ENCODE assay signal across 10 cellular contexts in the genomic region with DNA sequence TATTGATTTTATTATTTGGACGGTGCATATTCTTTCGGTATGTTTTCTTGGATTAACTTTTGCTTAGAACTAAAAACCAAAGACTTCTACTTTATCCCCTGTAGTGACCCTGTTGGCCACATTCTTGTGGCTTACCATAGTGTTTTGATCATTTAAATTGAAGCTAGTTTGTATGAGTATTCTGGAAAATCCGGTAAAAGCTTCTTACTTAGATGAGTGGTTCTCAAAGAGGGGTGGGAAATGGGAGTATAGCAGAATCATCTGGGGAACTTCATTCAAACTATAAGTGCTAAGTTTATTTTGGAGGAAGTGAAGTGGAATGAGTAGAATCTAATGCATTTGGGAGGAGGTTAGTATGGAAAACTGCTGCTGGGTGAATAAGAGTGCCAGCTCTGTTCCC. TPM values are rescaled to one million over a fixed set of nuclear protein-coding genes. Genes with fewer than 3 reads are reported as not detected.
DNase-seq lines count a peak whose midpoint lies in the region; ATAC-seq and TF ChIP-seq lines count a peak whose summit lies in the region.
"Had no signal": no experiment of that assay in that cellular context is flagged by ENCODE, and none has a peak within 500 bp of the region (broad histone marks: within the 10 kb centered on the region; RNA-seq: fewer than 3 reads in every experiment).

No MANE protein-coding gene starts in this region.

- H3K4me3 Mint-ChIP-seq in MCF 10A (ENCODE audit: unreplicated experiment), result peak overlapping the region; percentile 95
- peak overlapping the region; percentile 11 for H3K4me3 Mint-ChIP-seq in natural killer cell

- POLR2A ChIA-PET in AG04450 (lab: Yijun Ruan, JAX) (interaction anchor here (1.0 kb wide), 1 partner anchor 90 kb away, joined by 4 read pairs; no protein-coding TSS in a partner anchor), MCF 10A (lab: Yijun Ruan, JAX) (interaction anchor here (0.6 to 9.6 kb wide), 17 partner anchors 13 to 188 kb away, joined by 3 to 148 read pairs (median 4); no protein-coding TSS in a partner anchor)

- H3K4me1 Mint-ChIP-seq in MCF 10A (ENCODE audit: insufficient read depth, unreplicated experiment), result peaks cover 38% of the 10 kb centered on the region
- H3K4me1 Mint-ChIP-seq in natural killer cell, result peaks cover 64% of the 10 kb centered on the region in 2 donors

- H3K27ac ChIP-seq in AG04450 (ENCODE audit: low read depth, low read length), result no peak overlapping the region

- H3K27ac Mint-ChIP-seq in MCF 10A (ENCODE audit: low read depth, unreplicated experiment) (peak overlapping the region; percentile 47), natural killer cell (peak overlapping the region; percentile 39 to 70)

- BruUV-seq in MCF 10A (replicated peaks; lab: Mats Ljungman, UMichigan), result no TSS peak

- ATAC-seq in natural killer cell, result no peak

- intact Hi-C loops in MCF 10A (cut with micrococcal nuclease) (loop anchor here (10.0 kb wide), 1 partner anchor 1051 kb away; no protein-coding TSS in a partner anchor), natural killer cell (cut with micrococcal nuclease) (loop anchor here (10.0 kb wide), 3 partner anchors 131 to 191 kb away; partner anchors contain the start of gene WDR43)

- CTCF ChIA-PET in AG04450 (lab: Charles Lee) (interaction anchor here (0.9 to 5.7 kb wide), 3 partner anchors 92 to 189 kb away, joined by 5 to 51 read pairs (median 5); no protein-coding TSS in a partner anchor), MCF 10A (lab: Yijun Ruan, JAX) (interaction anchor here (0.7 to 8.7 kb wide), 7 partner anchors 13 to 208 kb away, joined by 3 to 99 read pairs (median 4); no protein-coding TSS in a partner anchor)

- H3K27me3 ChIP-seq in AG04450 (ENCODE audit: control insufficient read depth, insufficient read depth, low read length), result no peaks in the 10 kb centered on the region

- H3K4me3 ChIP-seq in AG04450 (ENCODE audit: low read depth, low read length), result peak overlapping the region; percentile 14

- DNase-seq in AG04450 (ENCODE audit: low read depth, low spot score), result no peak
- peak; percentile 41 for DNase-seq in LHCN-M2 (ENCODE audit: low read depth)
- no peak for DNase-seq in MCF 10A (ENCODE audit: unreplicated experiment)
- DNase-seq in natural killer cell, result no peak
- DNase-seq in NCI-H345 treated with DMSO at 0.1 percent for 48 hours (lab: John Stamatoyannopoulos, UW; ENCODE audit: unreplicated experiment), result no peak
- no peak for DNase-seq in activated CD4-positive, alpha-beta T cell treated with anti-CD3 and anti-CD28 coated beads for 48 hours
- no peak for DNase-seq in GM10266 (ENCODE audit: extremely low spot score)
- no peak for DNase-seq in NCI-H2029 (lab: John Stamatoyannopoulos, UW)
- DNase-seq: DMS153, NCI-H2081 had no signal

- H3K36me3 Mint-ChIP-seq in MCF 10A (ENCODE audit: insufficient read depth, unreplicated experiment) (peaks cover 15% of the 10 kb centered on the region), natural killer cell (no peaks in the 10 kb centered on the region)

- H3K9me3 ChIP-seq in AG04450 (ENCODE audit: control insufficient read depth, insufficient read depth, low read length), result no peaks in the 10 kb centered on the region

- H3K27me3 Mint-ChIP-seq in MCF 10A (ENCODE audit: insufficient read depth, unreplicated experiment), result no peaks in the 10 kb centered on the region
- no peaks in the 10 kb centered on the region for H3K27me3 Mint-ChIP-seq in natural killer cell (ENCODE audit: low read depth in 2 of 2)

- H3K9me3 Mint-ChIP-seq in MCF 10A (ENCODE audit: unreplicated experiment) (no peaks in the 10 kb centered on the region), natural killer cell (no peaks in the 10 kb centered on the region)

- TF ChIP-seq CTCF in AG04450 (IDR thresholded peaks at IDR 0.05; ENCODE audit: low read depth, low read length) (no peak), MCF 10A (IDR thresholded peaks at IDR 0.05; ENCODE audit: unreplicated experiment) (no peak), natural killer cell (IDR thresholded peaks at IDR 0.05) (no peak), GM10266 (IDR thresholded peaks at IDR 0.05; ENCODE audit: control insufficient read depth, insufficient read depth, low read depth, missing control alignments) (no peak)

RNA-seq across cellular contexts. Expression of gene PPP1CB, which starts 3.8 kb away (rescaled TPM):
- 105 and 159 TPM in 2 replicates for polyA plus RNA-seq in AG04450 (2011; rRNA removed)
- 229 and 259 TPM in 2 replicates for polyA minus RNA-seq in AG04450 (2011; rRNA and poly(A)+ RNA removed)
- 162 and 204 TPM in 2 replicates for total RNA-seq in LHCN-M2 (2014; rRNA removed)
- 57.4 TPM for polyA plus RNA-seq in LHCN-M2 (2012)
- total RNA-seq in MCF 10A (2022), result 244 and 269 TPM in 2 replicates
- 100 to 1,000 TPM; 157 to 200 (median 181) TPM for total RNA-seq in natural killer cell

RNA-seq across cellular contexts. Expression of gene SPDYA, which starts 55.2 kb away (rescaled TPM):
- polyA plus RNA-seq in AG04450 (2011; rRNA removed), result 0.07 and 0.22 TPM in 2 replicates
- polyA minus RNA-seq in AG04450 (2011; rRNA and poly(A)+ RNA removed), result 0.32 and 0.61 TPM in 2 replicates
- total RNA-seq in LHCN-M2 (2014; rRNA removed) (0.63 and 1.1 TPM in 2 replicates), MCF 10A (2022) (2.6 and 2.8 TPM in 2 replicates), natural killer cell (1 to 10 TPM; 5.6 to 8.1 (median 8.0) TPM)
- polyA plus RNA-seq in LHCN-M2 (2012), result 0.29 TPM
